In genomic region chr12:82650627-82651337, GRCh38 we compare ENCODE assay signal across 9 cellular contexts. TPM values are rescaled to one million over a fixed set of nuclear protein-coding genes. Genes with fewer than 3 reads are reported as not detected.
A peak's percentile ranks its signal among the peaks of the same experiment; 100 is the strongest.
DNase-seq lines count a peak whose midpoint lies in the region; ATAC-seq and TF ChIP-seq lines count a peak whose summit lies in the region.
"Had no signal": no experiment of that assay in that cellular context is flagged by ENCODE, and none has a peak within 500 bp of the region (broad histone marks: within the 10 kb centered on the region; RNA-seq: fewer than 3 reads in every experiment).

No MANE protein-coding gene starts in this region.

- H3K36me3 ChIP-seq in endodermal cell (ENCODE audit: control insufficient read depth, insufficient read depth, low read length) = no peaks in the 10 kb centered on the region

- POLR2A ChIA-PET in activated CD4-positive, alpha-beta memory T cell treated with anti-CD3 and anti-CD28 coated beads, Interleukin-2, amount 10 ng/mL, durations not matched to agents 7 days and 5 days (lab: Charles Lee) = interaction anchor here (1.1 to 2.8 kb wide), 2 partner anchors 36 to 292 kb away, joined by 3 to 10 read pairs; partner anchors contain the start of gene TMTC2
- POLR2A ChIA-PET in T-cell (lab: Charles Lee) = no interaction called here

- TF ChIP-seq CTCF in endodermal cell (conservative IDR thresholded peaks at IDR 0.05) = no peak

- no peaks in the 10 kb centered on the region for H3K27me3 ChIP-seq in endodermal cell (ENCODE audit: control insufficient read depth, insufficient read depth, low read length, poor library complexity, severe bottlenecking)

- H3K36me3 Mint-ChIP-seq in activated CD4-positive, alpha-beta memory T cell treated with anti-CD3 and anti-CD28 coated beads, Interleukin-2, amount 10 ng/mL, durations not matched to agents 7 days and 5 days (ENCODE audit: low read depth) = no peaks in the 10 kb centered on the region
- H3K36me3 Mint-ChIP-seq in endodermal cell (ENCODE audit: low read depth) (no peaks in the 10 kb centered on the region), T-cell (no peaks in the 10 kb centered on the region)
- H3K36me3 Mint-ChIP-seq: IgD-negative memory B cell had no signal

- WGBS in endodermal cell (ENCODE audit: insufficient coverage in 1 of 2, insufficient read length in 1 of 2), 2 experiments = 58 to 81% methylated on average over 2 to 3 of the region's 3 CpGs

- CTCF ChIA-PET in activated CD4-positive, alpha-beta memory T cell treated with anti-CD3 and anti-CD28 coated beads, Interleukin-2, amount 10 ng/mL, durations not matched to agents 7 days and 5 days (lab: Charles Lee) = interaction anchor here (2.4 kb wide), 1 partner anchor 35 kb away, joined by 17 read pairs; the partner anchor contains the start of gene TMTC2
- CTCF ChIA-PET in T-cell (lab: Charles Lee) = no interaction called here

- H3K27ac Mint-ChIP-seq in activated CD4-positive, alpha-beta memory T cell treated with anti-CD3 and anti-CD28 coated beads, Interleukin-2, amount 10 ng/mL, durations not matched to agents 7 days and 5 days = peak overlapping the region; percentile 37
- H3K27ac Mint-ChIP-seq in endodermal cell (no peak overlapping the region), T-cell (no peak overlapping the region)
- H3K27ac Mint-ChIP-seq: IgD-negative memory B cell had no signal

- DNase-seq in ELF-1 (ENCODE audit: low read depth, low spot score) = peak; percentile 42
- peak; percentile 55 for DNase-seq in activated CD4-positive, alpha-beta memory T cell treated with anti-CD3 and anti-CD28 coated beads, Interleukin-2, amount 10 ng/mL, durations not matched to agents 7 days and 5 days
- peak; percentile 38 for DNase-seq in myocyte (ENCODE audit: low read depth)
- DNase-seq in endodermal cell = no peak
- DNase-seq in G401 (ENCODE audit: low spot score) = no peak
- DNase-seq in T-cell = no peak

- H3K4me1 Mint-ChIP-seq in activated CD4-positive, alpha-beta memory T cell treated with anti-CD3 and anti-CD28 coated beads, Interleukin-2, amount 10 ng/mL, durations not matched to agents 7 days and 5 days = peaks cover 23% of the 10 kb centered on the region
- H3K4me1 Mint-ChIP-seq in endodermal cell (peaks cover 6% of the 10 kb centered on the region), T-cell (peaks cover 0 to 9% (median 7%) of the 10 kb centered on the region in 3 donors)

- no peak overlapping the region for H3K27ac ChIP-seq in endodermal cell (ENCODE audit: low read depth, low read length)

- peak; percentile 97 for ATAC-seq in GM19463 (IDR thresholded peaks at IDR 0.05; ENCODE audit: unreplicated experiment)
- ATAC-seq in HG03354 (IDR thresholded peaks at IDR 0.05; ENCODE audit: poor library complexity, severe bottlenecking, unreplicated experiment) = peak; percentile 73
- no peak for ATAC-seq in T-cell (replicated peaks in 1 of 4)

- no peaks in the 10 kb centered on the region for H3K9me3 Mint-ChIP-seq in activated CD4-positive, alpha-beta memory T cell treated with anti-CD3 and anti-CD28 coated beads, Interleukin-2, amount 10 ng/mL, durations not matched to agents 7 days and 5 days
- H3K9me3 Mint-ChIP-seq in endodermal cell (no peaks in the 10 kb centered on the region), T-cell (no peaks in the 10 kb centered on the region)

- in situ Hi-C loops in G401 (cut with HindIII; ENCODE audit: low sequenced_read_pairs) = no loop called here

- H3K9me3 ChIP-seq in endodermal cell (ENCODE audit: control insufficient read depth, low read length) = peaks cover 4% of the 10 kb centered on the region

- peaks cover 11% of the 10 kb centered on the region for H3K27me3 Mint-ChIP-seq in activated CD4-positive, alpha-beta memory T cell treated with anti-CD3 and anti-CD28 coated beads, Interleukin-2, amount 10 ng/mL, durations not matched to agents 7 days and 5 days
- H3K27me3 Mint-ChIP-seq in endodermal cell (ENCODE audit: insufficient read depth) (no peaks in the 10 kb centered on the region), T-cell (peaks cover 2% of the 10 kb centered on the region in 2 donors)
- H3K27me3 Mint-ChIP-seq: IgD-negative memory B cell had no signal

- H3K4me3 ChIP-seq in endodermal cell (ENCODE audit: low read length) = no peak overlapping the region

- H3K9ac ChIP-seq in endodermal cell (ENCODE audit: extremely low read depth, low read length, poor library complexity, severe bottlenecking) = no peak overlapping the region

- H3K4me1 ChIP-seq in endodermal cell (ENCODE audit: control insufficient read depth, insufficient read depth, low read length) = no peaks in the 10 kb centered on the region

- H3K4me3 Mint-ChIP-seq in activated CD4-positive, alpha-beta memory T cell treated with anti-CD3 and anti-CD28 coated beads, Interleukin-2, amount 10 ng/mL, durations not matched to agents 7 days and 5 days = no peak overlapping the region
- no peak overlapping the region for H3K4me3 Mint-ChIP-seq in endodermal cell
- H3K4me3 Mint-ChIP-seq in T-cell = no peak overlapping the region

RNA-seq across cellular contexts. Expression of gene TMTC2, which starts 35.9 kb away (rescaled TPM):
- total RNA-seq in activated CD4-positive, alpha-beta memory T cell treated with anti-CD3 and anti-CD28 coated beads, Interleukin-2, amount 10 ng/mL, durations not matched to agents 7 days and 5 days = 1 to 10 TPM; 5.1 to 6.0 TPM
- 0.62 and 0.78 TPM in 2 replicates for total RNA-seq in myocyte
- polyA plus RNA-seq in myocyte (2012) = 0.26 TPM
- total RNA-seq in endodermal cell = 10 to 100 TPM in 1 of 2 donors, 1 to 10 TPM in 1; 7.2 to 10.8 TPM
- polyA plus RNA-seq in endodermal cell (2013, experiment 1 of 2) = 23.2 TPM
- 20.9 TPM for polyA plus RNA-seq in endodermal cell (2013, experiment 2 of 2)
- total RNA-seq in G401 (2014; rRNA removed; shearing (Covaris generic)) = 0.58 and 0.74 TPM in 2 replicates
- total RNA-seq in T-cell = 1 to 10 TPM; 3.6 to 5.4 (median 4.4) TPM
- polyA plus RNA-seq: IgD-negative memory B cell had no signal

Comparison
In these comparisons a context has a peak if more than half of its experiments do, and no peak if none do; other contexts are left out.
1. DNase-seq: peak in ELF-1 (single experiment), activated CD4-positive, alpha-beta memory T cell treated with anti-CD3 and anti-CD28 coated beads, Interleukin-2, amount 10 ng/mL, durations not matched to agents 7 days and 5 days (single experiment) and myocyte (single experiment); none in endodermal cell (single experiment), G401 (single experiment) and T-cell (0 of 34).
2. ATAC-seq: peak in GM19463 (single experiment) and HG03354 (single experiment); none in T-cell (0 of 4).